9 cellular contexts compared by ENCODE assay signal in genomic region chr1:65393345-65393744, GRCh38. TPM values are rescaled to one million over a fixed set of nuclear protein-coding genes. Genes with fewer than 3 reads are reported as not detected.
DNase-seq lines count a peak whose midpoint lies in the region; ATAC-seq and TF ChIP-seq lines count a peak whose summit lies in the region.
"Had no signal": no experiment of that assay in that cellular context is flagged by ENCODE, and none has a peak within 500 bp of the region (broad histone marks: within the 10 kb centered on the region; RNA-seq: fewer than 3 reads in every experiment).

No MANE protein-coding gene starts in this region.

- no peaks in the 10 kb centered on the region for H3K9me3 Mint-ChIP-seq in activated CD4-positive, alpha-beta T cell treated with anti-CD3 and anti-CD28 coated beads for 36 hours (ENCODE audit: low read depth)
- H3K9me3 Mint-ChIP-seq in activated CD8-positive, alpha-beta T cell treated with anti-CD3 and anti-CD28 coated beads, Interleukin-2, amount 10 ng/mL, durations not matched to agents 7 days and 5 days (ENCODE audit: insufficient read depth) = no peaks in the 10 kb centered on the region

- CTCF ChIA-PET in activated CD4-positive, alpha-beta T cell treated with anti-CD3 and anti-CD28 coated beads for 36 hours (lab: Charles Lee) = interaction anchor here (0.6 to 2.4 kb wide), 3 partner anchors 16 to 182 kb away, joined by 3 to 12 read pairs (median 3); no protein-coding TSS in a partner anchor
- CTCF ChIA-PET in activated CD8-positive, alpha-beta T cell treated with anti-CD3 and anti-CD28 coated beads, Interleukin-2, amount 10 ng/mL, durations not matched to agents 7 days and 5 days (lab: Charles Lee) = interaction anchor here (0.9 to 1.3 kb wide), 4 partner anchors 11 to 178 kb away, joined by 3 read pairs; no protein-coding TSS in a partner anchor

- WGBS in thyroid gland, 2 donors = 81 to 84% methylated on average over 2 of the region's 2 CpGs

- H3K27me3 Mint-ChIP-seq in activated CD4-positive, alpha-beta T cell treated with anti-CD3 and anti-CD28 coated beads for 36 hours = no peaks in the 10 kb centered on the region
- H3K27me3 Mint-ChIP-seq in activated CD8-positive, alpha-beta T cell treated with anti-CD3 and anti-CD28 coated beads, Interleukin-2, amount 10 ng/mL, durations not matched to agents 7 days and 5 days (ENCODE audit: low read depth) = no peaks in the 10 kb centered on the region

- POLR2A ChIA-PET in activated CD4-positive, alpha-beta T cell treated with anti-CD3 and anti-CD28 coated beads for 36 hours (lab: Charles Lee) = no interaction called here
- POLR2A ChIA-PET in activated CD8-positive, alpha-beta T cell treated with anti-CD3 and anti-CD28 coated beads, Interleukin-2, amount 10 ng/mL, durations not matched to agents 7 days and 5 days (lab: Charles Lee) = interaction anchor here (1.2 kb wide), 1 partner anchor 26 kb away, joined by 5 read pairs; no protein-coding TSS in a partner anchor

- no peak for TF ChIP-seq CTCF in thyroid gland (IDR thresholded peaks at IDR 0.05)

- ATAC-seq in activated CD4-positive, alpha-beta T cell treated with anti-CD3 and anti-CD28 coated beads for 36 hours = peak; percentile 87
- ATAC-seq in HG03045 (IDR thresholded peaks at IDR 0.05; ENCODE audit: unreplicated experiment) = peak; percentile 92
- peak; percentile 94 for ATAC-seq in activated CD8-positive, alpha-beta T cell treated with anti-CD3 and anti-CD28 coated beads, Interleukin-2, amount 10 ng/mL, durations not matched to agents 7 days and 5 days

- no peak overlapping the region for H3K4me3 Mint-ChIP-seq in activated CD4-positive, alpha-beta T cell treated with anti-CD3 and anti-CD28 coated beads for 36 hours
- H3K4me3 Mint-ChIP-seq in activated CD8-positive, alpha-beta T cell treated with anti-CD3 and anti-CD28 coated beads, Interleukin-2, amount 10 ng/mL, durations not matched to agents 7 days and 5 days = no peak overlapping the region

- H3K27ac ChIP-seq in thyroid gland = no peak overlapping the region
- H3K27ac ChIP-seq: thoracic aorta had no signal

- peak overlapping the region; percentile 28 for H3K27ac Mint-ChIP-seq in activated CD4-positive, alpha-beta T cell treated with anti-CD3 and anti-CD28 coated beads for 36 hours
- H3K27ac Mint-ChIP-seq in activated CD8-positive, alpha-beta T cell treated with anti-CD3 and anti-CD28 coated beads, Interleukin-2, amount 10 ng/mL, durations not matched to agents 7 days and 5 days = peak overlapping the region; percentile 73

- intact Hi-C loops in activated CD4-positive, alpha-beta T cell treated with anti-CD3 and anti-CD28 coated beads for 36 hours (cut with DNase I, micrococcal nuclease) = loop anchor here in 1 of 2 experiments (1.0 to 10.0 kb wide), 4 partner anchors 27 to 851 kb away; partner anchors contain the start of genes LEPR and LEPROT
- intact Hi-C loops in thyroid gland (cut with DNase I) = no loop called here

- H3K36me3 ChIP-seq in thyroid gland = no peaks in the 10 kb centered on the region
- H3K36me3 ChIP-seq: thoracic aorta had no signal

- H3K4me1 Mint-ChIP-seq in activated CD4-positive, alpha-beta T cell treated with anti-CD3 and anti-CD28 coated beads for 36 hours = peaks cover 57% of the 10 kb centered on the region
- H3K4me1 Mint-ChIP-seq in activated CD8-positive, alpha-beta T cell treated with anti-CD3 and anti-CD28 coated beads, Interleukin-2, amount 10 ng/mL, durations not matched to agents 7 days and 5 days (ENCODE audit: low read depth) = peaks cover 56% of the 10 kb centered on the region

- no peak overlapping the region for H3K4me3 ChIP-seq in thyroid gland (replicated peaks in 1 of 3)
- H3K4me3 ChIP-seq: thoracic aorta had no signal

- H3K36me3 Mint-ChIP-seq in activated CD4-positive, alpha-beta T cell treated with anti-CD3 and anti-CD28 coated beads for 36 hours (ENCODE audit: low read depth) = peaks cover 2% of the 10 kb centered on the region
- peaks cover 5% of the 10 kb centered on the region for H3K36me3 Mint-ChIP-seq in activated CD8-positive, alpha-beta T cell treated with anti-CD3 and anti-CD28 coated beads, Interleukin-2, amount 10 ng/mL, durations not matched to agents 7 days and 5 days (ENCODE audit: low read depth)

- no peaks in the 10 kb centered on the region for H3K4me1 ChIP-seq in thyroid gland

- TF ChIP-seq POLR2A in thyroid gland (IDR thresholded peaks at IDR 0.05) = no peak

- H3K27me3 ChIP-seq in thyroid gland = no peaks in the 10 kb centered on the region

- H3K9me3 ChIP-seq in thyroid gland = no peaks in the 10 kb centered on the region
- H3K9me3 ChIP-seq: thoracic aorta had no signal

- peak; percentile 45 for DNase-seq in activated CD4-positive, alpha-beta T cell treated with anti-CD3 and anti-CD28 coated beads for 36 hours
- no peak for DNase-seq in activated CD4-positive, alpha-beta T cell treated with anti-CD3 and anti-CD28 coated beads, Interleukin-2, amount 50 U/mL, for 1 hour
- DNase-seq in activated CD8-positive, alpha-beta T cell treated with anti-CD3 and anti-CD28 coated beads, Interleukin-2, amount 10 ng/mL, durations not matched to agents 7 days and 5 days = peak; percentile 53
- peak; percentile 38 for DNase-seq in stimulated activated CD4-positive, alpha-beta T cell treated with anti-CD3 and anti-CD28 coated beads, Interleukin-4, amount 100 ng/mL, for 24 hours
- no peak for DNase-seq in NCI-H526 treated with DMSO at 0.1 percent for 48 hours (lab: John Stamatoyannopoulos, UW)
- DNase-seq in NCI-H1048 (lab: John Stamatoyannopoulos, UW) = no peak
- no peak for DNase-seq in thyroid gland

RNA-seq across cellular contexts. Expression of gene LEPR, which starts 27.1 kb away (rescaled TPM):
- total RNA-seq in activated CD4-positive, alpha-beta T cell treated with anti-CD3 and anti-CD28 coated beads for 36 hours = 1 to 10 TPM; 2.7 to 3.7 TPM
- total RNA-seq in activated CD8-positive, alpha-beta T cell treated with anti-CD3 and anti-CD28 coated beads, Interleukin-2, amount 10 ng/mL, durations not matched to agents 7 days and 5 days = 1 to 10 TPM; 1.3 TPM
- total RNA-seq in thyroid gland = 10 to 100 TPM; 11.4 to 80.4 (median 17.5) TPM

RNA-seq across cellular contexts. Expression of gene LEPROT, which starts 27.1 kb away (rescaled TPM):
- total RNA-seq in activated CD4-positive, alpha-beta T cell treated with anti-CD3 and anti-CD28 coated beads for 36 hours = 10 to 100 TPM; 11.2 to 19.1 TPM
- 10 to 100 TPM; 12.3 to 13.2 TPM for total RNA-seq in activated CD8-positive, alpha-beta T cell treated with anti-CD3 and anti-CD28 coated beads, Interleukin-2, amount 10 ng/mL, durations not matched to agents 7 days and 5 days
- total RNA-seq in thyroid gland = 100 to 1,000 TPM in 2 of 4 donors, 10 to 100 TPM in 2; 70.1 to 159 (median 94.2) TPM

Comparison
In these comparisons a context has a peak if more than half of its experiments do, and no peak if none do; other contexts are left out.
1. DNase-seq: peak in activated CD4-positive, alpha-beta T cell treated with anti-CD3 and anti-CD28 coated beads for 36 hours (single experiment), activated CD8-positive, alpha-beta T cell treated with anti-CD3 and anti-CD28 coated beads, Interleukin-2, amount 10 ng/mL, durations not matched to agents 7 days and 5 days (single experiment) and stimulated activated CD4-positive, alpha-beta T cell treated with anti-CD3 and anti-CD28 coated beads, Interleukin-4, amount 100 ng/mL, for 24 hours (single experiment); none in activated CD4-positive, alpha-beta T cell treated with anti-CD3 and anti-CD28 coated beads, Interleukin-2, amount 50 U/mL, for 1 hour (single experiment), NCI-H526 treated with DMSO at 0.1 percent for 48 hours (single experiment), NCI-H1048 (single experiment) and thyroid gland (0 of 2).
2. Peak in every context shown above with its lines, with median percentiles within 50 percentile points of each other: ATAC-seq.